1 cellular context compared by ENCODE assay signal in the genomic region with DNA sequence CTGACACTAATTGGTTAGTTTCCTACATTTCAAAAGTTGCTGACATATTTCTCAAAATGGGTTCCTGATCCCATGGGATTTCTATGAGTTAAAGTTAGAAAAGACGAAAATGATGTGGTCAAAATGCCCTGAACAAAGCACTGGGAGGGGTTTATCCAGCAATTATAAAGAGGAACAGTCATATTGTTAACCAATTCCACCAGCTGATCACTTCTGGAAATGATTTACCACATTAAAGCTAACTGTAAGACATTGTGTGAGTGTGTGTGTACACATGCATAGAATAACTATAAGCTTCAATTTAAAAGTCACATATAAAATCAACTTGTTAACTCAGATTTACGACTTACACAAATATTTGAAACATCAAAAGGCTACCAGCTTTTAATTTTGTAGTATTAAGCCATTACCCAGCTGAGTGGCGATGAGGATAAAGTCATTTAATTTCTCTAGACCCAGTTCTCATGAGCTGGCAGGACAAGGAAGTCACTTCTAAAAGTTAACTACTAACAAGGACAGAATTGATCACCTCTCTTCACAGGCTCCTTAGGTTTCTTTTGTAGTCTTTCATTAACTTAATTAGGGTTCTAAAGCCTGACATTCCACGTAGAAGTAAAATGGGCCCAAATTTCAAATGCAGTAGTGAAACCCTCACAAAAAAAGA.
TF ChIP-seq lines count a peak whose summit lies in the region.

No MANE protein-coding gene starts in this region.

TF ChIP-seq in K562, 482 proteins besides CTCF, POLR2A, EP300 and RAD21:
- TF ChIP-seq, protein P1, sequence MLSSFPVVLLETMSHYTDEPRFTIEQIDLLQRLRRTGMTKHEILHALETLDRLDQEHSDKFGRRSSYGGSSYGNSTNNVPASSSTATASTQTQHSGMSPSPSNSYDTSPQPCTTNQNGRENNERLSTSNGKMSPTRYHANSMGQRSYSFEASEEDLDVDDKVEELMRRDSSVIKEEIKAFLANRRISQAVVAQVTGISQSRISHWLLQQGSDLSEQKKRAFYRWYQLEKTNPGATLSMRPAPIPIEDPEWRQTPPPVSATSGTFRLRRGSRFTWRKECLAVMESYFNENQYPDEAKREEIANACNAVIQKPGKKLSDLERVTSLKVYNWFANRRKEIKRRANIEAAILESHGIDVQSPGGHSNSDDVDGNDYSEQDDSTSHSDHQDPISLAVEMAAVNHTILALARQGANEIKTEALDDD (IDR thresholded peaks at IDR 0.05): 0 out of 2 replicates have a peak, but pooled peaks have one; percentile 20
- TF ChIP-seq ZNF707 (CRISPR knock-in tag; conservative IDR thresholded peaks at IDR 0.05): no peak
- TF ChIP-seq ILK (tag; IDR thresholded peaks at IDR 0.05; ENCODE audit: borderline replicate concordance, low read depth): no peak
- no peak for TF ChIP-seq PTRF (tag; IDR thresholded peaks at IDR 0.05)
- TF ChIP-seq, protein P2, sequence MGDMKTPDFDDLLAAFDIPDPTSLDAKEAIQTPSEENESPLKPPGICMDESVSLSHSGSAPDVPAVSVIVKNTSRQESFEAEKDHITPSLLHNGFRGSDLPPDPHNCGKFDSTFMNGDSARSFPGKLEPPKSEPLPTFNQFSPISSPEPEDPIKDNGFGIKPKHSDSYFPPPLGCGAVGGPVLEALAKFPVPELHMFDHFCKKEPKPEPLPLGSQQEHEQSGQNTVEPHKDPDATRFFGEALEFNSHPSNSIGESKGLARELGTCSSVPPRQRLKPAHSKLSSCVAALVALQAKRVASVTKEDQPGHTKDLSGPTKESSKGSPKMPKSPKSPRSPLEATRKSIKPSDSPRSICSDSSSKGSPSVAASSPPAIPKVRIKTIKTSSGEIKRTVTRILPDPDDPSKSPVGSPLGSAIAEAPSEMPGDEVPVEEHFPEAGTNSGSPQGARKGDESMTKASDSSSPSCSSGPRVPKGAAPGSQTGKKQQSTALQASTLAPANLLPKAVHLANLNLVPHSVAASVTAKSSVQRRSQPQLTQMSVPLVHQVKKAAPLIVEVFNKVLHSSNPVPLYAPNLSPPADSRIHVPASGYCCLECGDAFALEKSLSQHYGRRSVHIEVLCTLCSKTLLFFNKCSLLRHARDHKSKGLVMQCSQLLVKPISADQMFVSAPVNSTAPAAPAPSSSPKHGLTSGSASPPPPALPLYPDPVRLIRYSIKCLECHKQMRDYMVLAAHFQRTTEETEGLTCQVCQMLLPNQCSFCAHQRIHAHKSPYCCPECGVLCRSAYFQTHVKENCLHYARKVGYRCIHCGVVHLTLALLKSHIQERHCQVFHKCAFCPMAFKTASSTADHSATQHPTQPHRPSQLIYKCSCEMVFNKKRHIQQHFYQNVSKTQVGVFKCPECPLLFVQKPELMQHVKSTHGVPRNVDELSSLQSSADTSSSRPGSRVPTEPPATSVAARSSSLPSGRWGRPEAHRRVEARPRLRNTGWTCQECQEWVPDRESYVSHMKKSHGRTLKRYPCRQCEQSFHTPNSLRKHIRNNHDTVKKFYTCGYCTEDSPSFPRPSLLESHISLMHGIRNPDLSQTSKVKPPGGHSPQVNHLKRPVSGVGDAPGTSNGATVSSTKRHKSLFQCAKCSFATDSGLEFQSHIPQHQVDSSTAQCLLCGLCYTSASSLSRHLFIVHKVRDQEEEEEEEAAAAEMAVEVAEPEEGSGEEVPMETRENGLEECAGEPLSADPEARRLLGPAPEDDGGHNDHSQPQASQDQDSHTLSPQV (IDR thresholded peaks at IDR 0.05): peak; percentile 13
- no peak for TF ChIP-seq ETV5 (CRISPR knock-in tag; IDR thresholded peaks at IDR 0.05; ENCODE audit: low read depth)
- 0 out of 2 replicates have a peak, but pooled peaks have one; percentile 36 for TF ChIP-seq ZNF77 (CRISPR knock-in tag; IDR thresholded peaks at IDR 0.05)
- TF ChIP-seq, protein P3, sequence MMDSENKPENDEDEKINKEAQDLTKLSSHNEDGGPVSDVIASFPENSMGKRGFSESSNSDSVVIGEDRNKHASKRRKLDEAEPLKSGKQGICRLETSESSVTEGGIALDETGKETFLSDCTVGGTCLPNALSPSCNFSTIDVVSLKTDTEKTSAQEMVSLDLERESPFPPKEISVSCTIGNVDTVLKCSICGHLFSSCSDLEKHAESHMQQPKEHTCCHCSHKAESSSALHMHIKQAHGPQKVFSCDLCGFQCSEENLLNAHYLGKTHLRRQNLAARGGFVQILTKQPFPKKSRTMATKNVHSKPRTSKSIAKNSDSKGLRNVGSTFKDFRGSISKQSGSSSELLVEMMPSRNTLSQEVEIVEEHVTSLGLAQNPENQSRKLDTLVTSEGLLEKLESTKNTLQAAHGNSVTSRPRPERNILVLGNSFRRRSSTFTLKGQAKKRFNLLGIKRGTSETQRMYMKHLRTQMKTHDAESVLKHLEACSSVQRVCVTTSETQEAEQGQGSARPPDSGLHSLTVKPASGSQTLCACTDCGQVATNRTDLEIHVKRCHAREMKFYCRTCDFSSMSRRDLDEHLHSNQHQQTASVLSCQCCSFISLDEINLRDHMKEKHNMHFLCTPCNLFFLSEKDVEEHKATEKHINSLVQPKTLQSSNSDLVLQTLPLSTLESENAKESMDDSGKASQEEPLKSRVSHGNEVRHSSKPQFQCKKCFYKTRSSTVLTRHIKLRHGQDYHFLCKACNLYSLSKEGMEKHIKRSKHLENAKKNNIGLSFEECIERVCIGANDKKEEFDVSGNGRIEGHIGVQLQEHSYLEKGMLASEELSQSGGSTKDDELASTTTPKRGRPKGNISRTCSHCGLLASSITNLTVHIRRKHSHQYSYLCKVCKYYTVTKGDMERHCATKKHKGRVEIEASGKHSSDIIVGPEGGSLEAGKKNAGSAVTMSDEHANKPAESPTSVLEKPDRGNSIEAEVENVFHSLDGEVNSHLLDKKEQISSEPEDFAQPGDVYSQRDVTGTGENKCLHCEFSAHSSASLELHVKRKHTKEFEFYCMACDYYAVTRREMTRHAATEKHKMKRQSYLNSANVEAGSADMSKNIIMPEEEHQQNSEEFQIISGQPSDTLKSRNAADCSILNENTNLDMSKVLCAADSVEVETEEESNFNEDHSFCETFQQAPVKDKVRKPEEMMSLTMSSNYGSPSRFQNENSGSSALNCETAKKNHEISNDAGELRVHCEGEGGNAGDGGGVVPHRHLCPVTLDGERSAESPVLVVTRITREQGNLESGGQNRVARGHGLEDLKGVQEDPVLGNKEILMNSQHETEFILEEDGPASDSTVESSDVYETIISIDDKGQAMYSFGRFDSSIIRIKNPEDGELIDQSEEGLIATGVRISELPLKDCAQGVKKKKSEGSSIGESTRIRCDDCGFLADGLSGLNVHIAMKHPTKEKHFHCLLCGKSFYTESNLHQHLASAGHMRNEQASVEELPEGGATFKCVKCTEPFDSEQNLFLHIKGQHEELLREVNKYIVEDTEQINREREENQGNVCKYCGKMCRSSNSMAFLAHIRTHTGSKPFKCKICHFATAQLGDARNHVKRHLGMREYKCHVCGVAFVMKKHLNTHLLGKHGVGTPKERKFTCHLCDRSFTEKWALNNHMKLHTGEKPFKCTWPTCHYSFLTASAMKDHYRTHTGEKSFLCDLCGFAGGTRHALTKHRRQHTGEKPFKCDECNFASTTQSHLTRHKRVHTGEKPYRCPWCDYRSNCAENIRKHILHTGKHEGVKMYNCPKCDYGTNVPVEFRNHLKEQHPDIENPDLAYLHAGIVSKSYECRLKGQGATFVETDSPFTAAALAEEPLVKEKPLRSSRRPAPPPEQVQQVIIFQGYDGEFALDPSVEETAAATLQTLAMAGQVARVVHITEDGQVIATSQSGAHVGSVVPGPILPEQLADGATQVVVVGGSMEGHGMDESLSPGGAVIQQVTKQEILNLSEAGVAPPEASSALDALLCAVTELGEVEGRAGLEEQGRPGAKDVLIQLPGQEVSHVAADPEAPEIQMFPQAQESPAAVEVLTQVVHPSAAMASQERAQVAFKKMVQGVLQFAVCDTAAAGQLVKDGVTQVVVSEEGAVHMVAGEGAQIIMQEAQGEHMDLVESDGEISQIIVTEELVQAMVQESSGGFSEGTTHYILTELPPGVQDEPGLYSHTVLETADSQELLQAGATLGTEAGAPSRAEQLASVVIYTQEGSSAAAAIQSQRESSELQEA (IDR thresholded peaks at IDR 0.05; ENCODE audit: low read depth): no peak
- no peak for TF ChIP-seq NR4A1 (CRISPR knock-in tag; IDR thresholded peaks at IDR 0.05)
- TF ChIP-seq NR4A1 (tag; IDR thresholded peaks at IDR 0.05): 0 out of 2 replicates have a peak, but pooled peaks have one; percentile 43
TF ChIP-seq in K562: peak in this region for 4.
